8 cellular contexts compared by ENCODE assay signal in genomic region chr11:3049430-3050243, GRCh38. TPM values are rescaled to one million over a fixed set of nuclear protein-coding genes. Genes with fewer than 3 reads are reported as not detected.
DNase-seq lines count a peak whose midpoint lies in the region; ATAC-seq and TF ChIP-seq lines count a peak whose summit lies in the region.

No MANE protein-coding gene starts in this region.

- peak overlapping the region; percentile 87 for H2AK5ac ChIP-seq in IMR-90 (ENCODE audit: low read depth, low read length)

- in situ Hi-C loops in IMR-90 (cut with MboI; ENCODE audit: low sequenced_read_pairs), result loop anchor here (25.0 kb wide), 1 partner anchor 363 kb away; no protein-coding TSS in a partner anchor

- no peaks in the 10 kb centered on the region for H3K27me3 ChIP-seq in IMR-90 (ENCODE audit: control insufficient read depth, insufficient read depth, low read length)

- H2AFZ ChIP-seq in IMR-90 (replicated peaks; ENCODE audit: low read length, poor library complexity), result peak overlapping the region; percentile 76

- peak; percentile 85 for ATAC-seq in GM21423 (IDR thresholded peaks at IDR 0.05; ENCODE audit: unreplicated experiment)
- peak; percentile 92 for ATAC-seq in IMR-90 (ENCODE audit: low read depth)
- ATAC-seq in T-cell (replicated peaks in 1 of 4), result peak; percentile 83 to 95 (median 90)

- H4K20me1 ChIP-seq in IMR-90 (ENCODE audit: insufficient read depth, low read length), result peaks cover 97% of the 10 kb centered on the region

- H3K36me3 Mint-ChIP-seq in T-cell (peaks cover 16% of the 10 kb centered on the region), mesothelial cell of epicardium (peaks cover under 1% of the 10 kb centered on the region)

- TF ChIP-seq RAD21 in IMR-90 (IDR thresholded peaks at IDR 0.05; ENCODE audit: low read length), result peak; percentile 74

- peak overlapping the region; percentile 62 for H2BK5ac ChIP-seq in IMR-90 (ENCODE audit: low read depth, low read length, poor library complexity, severe bottlenecking)

- peak overlapping the region; percentile 65 for H3K27ac ChIP-seq in IMR-90 (ENCODE audit: insufficient read depth, low read length)

- H3K14ac ChIP-seq in IMR-90 (replicated peaks; ENCODE audit: low read depth, low read length), result peak overlapping the region; percentile 48

- peak; percentile 21; the same call in 1 of the 2 replicates for TF ChIP-seq POLR2A in IMR-90 (IDR thresholded peaks at IDR 0.05; ENCODE audit: low read depth, low read length)

- peak overlapping the region; percentile 91 to 93 for H3K27ac Mint-ChIP-seq in T-cell
- no peak overlapping the region for H3K27ac Mint-ChIP-seq in mesothelial cell of epicardium

- POLR2A ChIA-PET in IMR-90 (lab: Charles Lee; ENCODE audit: unreplicated experiment) (no interaction called here), T-cell (lab: Charles Lee) (interaction anchor here (0.7 to 1.0 kb wide), 2 partner anchors 36 to 166 kb away, joined by 3 read pairs; no protein-coding TSS in a partner anchor)

- peak overlapping the region in 2 of 3 donors; percentile 51 to 65 for H3K4me3 Mint-ChIP-seq in T-cell
- no peak overlapping the region for H3K4me3 Mint-ChIP-seq in mesothelial cell of epicardium

- H3K79me1 ChIP-seq in IMR-90 (ENCODE audit: low read depth in 1 of 2, low read length in 2 of 2), result peaks cover 15 to 93% of the 10 kb centered on the region in 2 experiments; a peak in 3 of 4 replicates

- peak overlapping the region; percentile 27 for H4K5ac ChIP-seq in IMR-90 (ENCODE audit: low read depth, low read length)

- peak; percentile 72 for TF ChIP-seq CTCF in IMR-90 (conservative IDR thresholded peaks at IDR 0.05; ENCODE audit: low read depth, low read length)
- no peak for TF ChIP-seq CTCF in mesothelial cell of epicardium (IDR thresholded peaks at IDR 0.05; ENCODE audit: unreplicated experiment)

- H2BK20ac ChIP-seq in IMR-90 (ENCODE audit: low read depth, low read length), result peak overlapping the region; percentile 56

- no peak overlapping the region; the same call in 2 of the 3 replicates for H2BK15ac ChIP-seq in IMR-90 (ENCODE audit: low read depth, low read length)

- H3K4me1 Mint-ChIP-seq in T-cell (peaks cover 44 to 52% (median 46%) of the 10 kb centered on the region in 3 donors), mesothelial cell of epicardium (peaks cover 4% of the 10 kb centered on the region)

- H3K4me2 ChIP-seq in IMR-90 (ENCODE audit: low read depth, low read length), result peak overlapping the region; percentile 68

- peak overlapping the region; percentile 33 for H3K23ac ChIP-seq in IMR-90 (ENCODE audit: low read depth, low read length)

- intact Hi-C loops in IMR-90 (cut with micrococcal nuclease), result loop anchor here (2.0 to 10.0 kb wide), 3 partner anchors 43 to 168 kb away; partner anchors contain the start of genes MRGPRG and OSBPL5

- peak overlapping the region; percentile 19 for H4K91ac ChIP-seq in IMR-90 (ENCODE audit: insufficient read depth, low read depth, low read length)

- WGBS in IMR-90 (ENCODE audit: extremely low coverage in 2 of 2, insufficient read length in 1 of 2), 2 experiments, result 50% methylated on average over 2 of the region's 18 CpGs; no CpG with 5 or more reads in 1 of the 2 experiments

- peak overlapping the region; percentile 87 for H2AK9ac ChIP-seq in IMR-90 (replicated peaks; ENCODE audit: low read depth, low read length, poor library complexity)

- H3K4me3 ChIP-seq in IMR-90 (ENCODE audit: insufficient read depth, low read depth, low read length), result no peak overlapping the region

- H3K9me3 Mint-ChIP-seq in T-cell, result no peaks in the 10 kb centered on the region
- no peaks in the 10 kb centered on the region for H3K9me3 Mint-ChIP-seq in mesothelial cell of epicardium

- H2BK120ac ChIP-seq in IMR-90 (ENCODE audit: low read depth, low read length), result peak overlapping the region; percentile 33

- CTCF ChIA-PET in IMR-90 (lab: Yijun Ruan, JAX), result interaction anchor here (0.8 to 3.2 kb wide), 3 partner anchors 26 to 43 kb away, joined by 3 to 10 read pairs (median 4); no protein-coding TSS in a partner anchor
- CTCF ChIA-PET in T-cell (lab: Charles Lee), result interaction anchor here in 1 of 2 donors (0.7 to 2.5 kb wide), 2 partner anchors 42 to 61 kb away, joined by 3 to 10 read pairs; no protein-coding TSS in a partner anchor

- no peak overlapping the region; the same call in 1 of the 2 replicates for H3K9ac ChIP-seq in IMR-90 (ENCODE audit: low read depth, low read length)

- no peak overlapping the region for H3K56ac ChIP-seq in IMR-90 (ENCODE audit: extremely low read depth, insufficient read depth, low read length)

- peak overlapping the region; percentile 22 for H3K18ac ChIP-seq in IMR-90 (ENCODE audit: low read depth, low read length)

- H3K9me1 ChIP-seq in IMR-90 (ENCODE audit: insufficient read depth, low read length), result peaks cover 50% of the 10 kb centered on the region

- dilution Hi-C loops in IMR-90 (cut with HindIII; ENCODE audit: low sequenced_read_pairs, unreplicated experiment), result no loop called here

- H3K27me3 Mint-ChIP-seq in T-cell, result no peaks in the 10 kb centered on the region
- no peaks in the 10 kb centered on the region for H3K27me3 Mint-ChIP-seq in mesothelial cell of epicardium (ENCODE audit: low read depth)

- H4K8ac ChIP-seq in IMR-90 (ENCODE audit: low read depth in 2 of 2, low read length in 2 of 2), result peak overlapping the region in 1 of 2 experiments; percentile 73; a peak in 2 of 4 replicates

- peak overlapping the region; percentile 58 for H3K4ac ChIP-seq in IMR-90 (ENCODE audit: low read depth, low read length)

- no peaks in the 10 kb centered on the region for H3K9me3 ChIP-seq in IMR-90 (ENCODE audit: control insufficient read depth, insufficient read depth, low read length)

- no TSS peak for BruUV-seq in IMR-90 (replicated peaks; lab: Mats Ljungman, UMichigan)

- DNase-seq in DMS79 treated with DMSO at 0.1 percent for 48 hours (lab: John Stamatoyannopoulos, UW), result peak; percentile 36
- peak; percentile 98 for DNase-seq in IMR-90
- peak; percentile 11 to 79 (median 60) for DNase-seq in T-cell
- DNase-seq in astrocyte of the hippocampus (ENCODE audit: low read depth, low spot score), result peak; percentile 95
- peak; percentile 73 for DNase-seq in islet precursor cell
- DNase-seq in stimulated activated CD4-positive, alpha-beta T cell treated with anti-CD3 and anti-CD28 coated beads, Interleukin-1b, Interleukin-23, amount 100 ng/mL, for 48 hours, result peak; percentile 60
- DNase-seq in mesothelial cell of epicardium (ENCODE audit: low spot score in 2 of 2, unreplicated experiment in 2 of 2), result no peak

- H3K36me3 ChIP-seq in IMR-90 (ENCODE audit: control insufficient read depth, insufficient read depth, low read length), result peaks cover 34% of the 10 kb centered on the region

- H3K4me1 ChIP-seq in IMR-90 (ENCODE audit: control insufficient read depth, insufficient read depth, low read length), result peaks cover 23% of the 10 kb centered on the region

TF ChIP-seq in IMR-90, 13 proteins besides CTCF, POLR2A, EP300 and RAD21:
- TF ChIP-seq CHD1 (IDR thresholded peaks at IDR 0.05; ENCODE audit: low read depth, low read length) (no peak), FOS (IDR thresholded peaks at IDR 0.05; ENCODE audit: low read depth, low read length) (peak; percentile 94), RCOR1 (IDR thresholded peaks at IDR 0.05; ENCODE audit: insufficient replicate concordance, low read length) (peak; percentile 55), BHLHE40 (IDR thresholded peaks at IDR 0.05; ENCODE audit: low read depth, low read length) (peak; percentile 65), NFE2L2 (IDR thresholded peaks at IDR 0.05; ENCODE audit: low read depth, low read length) (peak; percentile 51; the same call in 1 of the 2 replicates), RFX5 (IDR thresholded peaks at IDR 0.05; ENCODE audit: low read depth, low read length) (no peak), MAZ (IDR thresholded peaks at IDR 0.05; ENCODE audit: borderline replicate concordance, low read depth, low read length) (peak; percentile 75; the same call in 1 of the 2 replicates), SMC3 (IDR thresholded peaks at IDR 0.05; ENCODE audit: low read depth, low read length) (peak; percentile 41), MXI1 (IDR thresholded peaks at IDR 0.05; ENCODE audit: borderline replicate concordance, low read depth, low read length) (no peak), MAFK (IDR thresholded peaks at IDR 0.05; ENCODE audit: low read depth, low read length) (peak; percentile 80), CEBPB (IDR thresholded peaks at IDR 0.05; ENCODE audit: low read depth, low read length) (peak; percentile 76), USF2 (IDR thresholded peaks at IDR 0.05; ENCODE audit: low read depth, low read length) (peak; percentile 98)
- TF ChIP-seq, protein P1, sequence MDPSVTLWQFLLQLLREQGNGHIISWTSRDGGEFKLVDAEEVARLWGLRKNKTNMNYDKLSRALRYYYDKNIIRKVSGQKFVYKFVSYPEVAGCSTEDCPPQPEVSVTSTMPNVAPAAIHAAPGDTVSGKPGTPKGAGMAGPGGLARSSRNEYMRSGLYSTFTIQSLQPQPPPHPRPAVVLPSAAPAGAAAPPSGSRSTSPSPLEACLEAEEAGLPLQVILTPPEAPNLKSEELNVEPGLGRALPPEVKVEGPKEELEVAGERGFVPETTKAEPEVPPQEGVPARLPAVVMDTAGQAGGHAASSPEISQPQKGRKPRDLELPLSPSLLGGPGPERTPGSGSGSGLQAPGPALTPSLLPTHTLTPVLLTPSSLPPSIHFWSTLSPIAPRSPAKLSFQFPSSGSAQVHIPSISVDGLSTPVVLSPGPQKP (IDR thresholded peaks at IDR 0.05; ENCODE audit: borderline replicate concordance, low read depth, low read length), result no peak
TF ChIP-seq in IMR-90: peak in this region for 9.

RNA-seq across cellular contexts. Expression of gene CARS1, which starts 7.6 kb away (rescaled TPM):
- total RNA-seq in IMR-90 (2012; rRNA removed), result 65.8 and 78.3 TPM in 2 replicates
- 62.5 and 72.7 TPM in 2 replicates for polyA plus RNA-seq in IMR-90 (2012; rRNA removed)
- polyA plus RNA-seq in IMR-90 (2012; cell fraction: cytosol; rRNA removed), result 42.2 and 49.8 TPM in 2 replicates
- polyA plus RNA-seq in IMR-90 (2012; cell fraction: nucleus; rRNA removed; ENCODE audit: low replicate concordance), result 168 and 280 TPM in 2 replicates
- total RNA-seq in T-cell, result 100 to 1,000 TPM in 3 of 5 donors, 10 to 100 TPM in 2; 45.3 to 113 (median 109) TPM
- 32.7 to 33.4 TPM (median 32.9 TPM) in 3 replicates for total RNA-seq in mesothelial cell of epicardium

RNA-seq across cellular contexts. Expression of gene NAP1L4, which starts 57.5 kb away (rescaled TPM):
- total RNA-seq in IMR-90 (2012; rRNA removed) (71.5 and 80.8 TPM in 2 replicates), T-cell (100 to 1,000 TPM; 253 to 388 (median 299) TPM), mesothelial cell of epicardium (155 to 171 TPM (median 163 TPM) in 3 replicates)
- 57.3 and 80.7 TPM in 2 replicates for polyA plus RNA-seq in IMR-90 (2012; rRNA removed)
- polyA plus RNA-seq in IMR-90 (2012; cell fraction: cytosol; rRNA removed), result 50.3 and 75.4 TPM in 2 replicates
- 71.1 and 101 TPM in 2 replicates for polyA plus RNA-seq in IMR-90 (2012; cell fraction: nucleus; rRNA removed; ENCODE audit: low replicate concordance)

Comparison
In these comparisons a context has a peak if more than half of its experiments do, and no peak if none do; other contexts are left out.
1. DNase-seq: peak in DMS79 treated with DMSO at 0.1 percent for 48 hours (single experiment), IMR-90 (single experiment), T-cell (34 of 34), astrocyte of the hippocampus (single experiment), islet precursor cell (single experiment) and stimulated activated CD4-positive, alpha-beta T cell treated with anti-CD3 and anti-CD28 coated beads, Interleukin-1b, Interleukin-23, amount 100 ng/mL, for 48 hours (single experiment); none in mesothelial cell of epicardium (0 of 2).
2. Peak in every context shown above with its lines, with median percentiles within 50 percentile points of each other: ATAC-seq.